ENCODE assay signal across 20 cellular contexts in genomic region chr10:59631237-59631636, GRCh38.
"Had no signal": no experiment of that assay in that cellular context is flagged by ENCODE, and none has a peak within 500 bp of the region (broad histone marks: within the 10 kb centered on the region; RNA-seq: fewer than 3 reads in every experiment).

No MANE protein-coding gene starts in this region.

- ATAC-seq: activated CD4-positive, alpha-beta T cell treated with anti-CD3 and anti-CD28 coated beads for 36 hours; left lung; naive thymus-derived CD8-positive, alpha-beta T cell had no signal

- H3K27ac Mint-ChIP-seq: activated B cell treated with CpG ODN at 0.5 μM for 24 hours; activated CD4-positive, alpha-beta T cell treated with anti-CD3 and anti-CD28 coated beads for 36 hours; activated naive CD8-positive, alpha-beta T cell treated with anti-CD3 and anti-CD28 coated beads for 36 hours; naive thymus-derived CD8-positive, alpha-beta T cell had no signal

- H3K4me3 Mint-ChIP-seq: activated B cell treated with CpG ODN at 0.5 μM for 24 hours; activated CD4-positive, alpha-beta T cell treated with anti-CD3 and anti-CD28 coated beads for 36 hours; activated naive CD8-positive, alpha-beta T cell treated with anti-CD3 and anti-CD28 coated beads for 36 hours; naive thymus-derived CD8-positive, alpha-beta T cell had no signal

- DNase-seq: activated B cell treated with CpG ODN at 0.5 μM for 24 hours; activated CD4-positive, alpha-beta T cell treated with anti-CD3 and anti-CD28 coated beads for 36 hours; activated CD4-positive, alpha-beta T cell treated with anti-CD3 and anti-CD28 coated beads, Interleukin-2, amount 50 U/mL, for 48 hours; activated naive CD4-positive, alpha-beta T cell treated with Interleukin-2 at 50 U/mL for 16 hours; activated naive CD8-positive, alpha-beta T cell treated with anti-CD3 and anti-CD28 coated beads for 36 hours; activated T-cell treated with anti-CD3 and anti-CD28 coated beads, Interleukin-2, amount 50 U/mL, for 48 hours; central memory CD4-positive, alpha-beta T cell; effector memory CD4-positive, alpha-beta T cell; foreskin melanocyte; glutamatergic neuron; kidney glomerular epithelial cell; left lung; naive thymus-derived CD8-positive, alpha-beta T cell; retina; sigmoid colon; stimulated activated CD4-positive, alpha-beta T cell treated with anti-CD3 and anti-CD28 coated beads, Interleukin-15, amount 100 ng/mL, for 24 hours; stimulated activated naive CD4-positive, alpha-beta T cell; testis; trophoblast cell; uterus had no signal

- H3K36me3 Mint-ChIP-seq: activated naive CD8-positive, alpha-beta T cell treated with anti-CD3 and anti-CD28 coated beads for 36 hours; naive thymus-derived CD8-positive, alpha-beta T cell had no signal

- H3K4me1 Mint-ChIP-seq: activated B cell treated with CpG ODN at 0.5 μM for 24 hours; activated CD4-positive, alpha-beta T cell treated with anti-CD3 and anti-CD28 coated beads for 36 hours; activated naive CD8-positive, alpha-beta T cell treated with anti-CD3 and anti-CD28 coated beads for 36 hours had no signal

- H3K9me3 Mint-ChIP-seq: activated B cell treated with CpG ODN at 0.5 μM for 24 hours; activated naive CD8-positive, alpha-beta T cell treated with anti-CD3 and anti-CD28 coated beads for 36 hours; naive thymus-derived CD8-positive, alpha-beta T cell had no signal
